In genomic region chr13:49246850-49247721, GRCh38 we compare ENCODE assay signal across 8 cellular contexts. TPM values are rescaled to one million over a fixed set of nuclear protein-coding genes. Genes with fewer than 3 reads are reported as not detected.
DNase-seq lines count a peak whose midpoint lies in the region; ATAC-seq, FAIRE-seq and TF ChIP-seq lines count a peak whose summit lies in the region.

No MANE protein-coding gene starts in this region.

- no peak for TF ChIP-seq EP300 in K562 (IDR thresholded peaks at IDR 0.05; ENCODE audit: low read length)
- TF ChIP-seq EP300 in HepG2 (IDR thresholded peaks at IDR 0.05; ENCODE audit: low read depth in 2 of 2, low read length in 2 of 2): no peak
- no peak for TF ChIP-seq EP300 in HepG2 (CRISPR knock-in tag; IDR thresholded peaks at IDR 0.05; ENCODE audit: borderline replicate concordance)

- H3K9me3 ChIP-seq in K562 (replicated peaks; ENCODE audit: control insufficient read depth, insufficient read depth, low read depth, low read length): no peaks in the 10 kb centered on the region
- H3K9me3 ChIP-seq in HepG2 (ENCODE audit: low read length): no peaks in the 10 kb centered on the region
- H3K9me3 ChIP-seq in tibial artery: no peaks in the 10 kb centered on the region

- in situ Hi-C loops in K562 (cut with MboI): no loop called here
- in situ Hi-C loops in HepG2 (cut with HindIII; ENCODE audit: extremely low pct_ligation_motif_present, low pct_unique_long_range_greater_than_20kb): no loop called here

- no peak for FAIRE-seq in K562 (lab: Jason Lieb, UNC)
- FAIRE-seq in HepG2 (lab: Jason Lieb, UNC): no peak
- no peak for FAIRE-seq in GM12892 (lab: Jason Lieb, UNC)

- H3K27ac ChIP-seq in K562 (ENCODE audit: extremely low read depth, low read depth, low read length): peak overlapping the region; percentile 80
- H3K27ac ChIP-seq in HepG2 (ENCODE audit: extremely low read length, insufficient read depth, low read length): peak overlapping the region; percentile 80
- H3K27ac ChIP-seq in tibial artery: peak overlapping the region; percentile 91 to 93

- DNase-seq in AG04449 (ENCODE audit: low read depth, low spot score) (no peak), K562 (ENCODE audit: extremely low read depth in 1 of 4, low spot score in 3 of 4) (peak in 1 of 4 experiments; percentile 14), HepG2 (ENCODE audit: low spot score) (no peak), tibial artery (no peak), SW 1271 (lab: John Stamatoyannopoulos, UW) (no peak), GM12892 (ENCODE audit: insufficient read length) (no peak)

- WGBS in K562 (ENCODE audit: insufficient coverage, low coverage, missing lambda C conversion rate): 6% methylated on average over 6 of the region's 6 CpGs
- 25% methylated on average over 4 of the region's 6 CpGs for WGBS in HepG2 (ENCODE audit: low lambda C conversion rate)

- TF ChIP-seq RAD21 in K562 (CRISPR knock-in tag; conservative IDR thresholded peaks at IDR 0.05 in 1 of 2, IDR thresholded peaks at IDR 0.05 in 1 of 2) (no peak), HepG2 (CRISPR knock-in tag; IDR thresholded peaks at IDR 0.05) (no peak)

- intact Hi-C loops in K562 (cut with micrococcal nuclease): no loop called here
- intact Hi-C loops in HepG2 (cut with micrococcal nuclease; ENCODE audit: unreplicated experiment): no loop called here
- intact Hi-C loops in tibial artery (cut with DNase I; ENCODE audit: low total_unique reads): loop anchor here (10.0 kb wide), 1 partner anchor 272 kb away; the partner anchor contains the start of gene FNDC3A

- CTCF ChIA-PET in AG04449 (lab: Yijun Ruan, JAX): interaction anchor here (1.1 to 2.5 kb wide), 4 partner anchors 10 to 189 kb away, joined by 3 to 28 read pairs (median 4); no protein-coding TSS in a partner anchor
- CTCF ChIA-PET in K562 (lab: Yijun Ruan, JAX; ENCODE audit: low intra/inter-chr PET ratio): no interaction called here
- CTCF ChIA-PET in HepG2 (lab: Yijun Ruan, JAX; ENCODE audit: low intra/inter-chr PET ratio, low total read pairs): no interaction called here

- BruUV-seq in K562 (replicated peaks; lab: Mats Ljungman, UMichigan): TSS peak; percentile 79
- TSS peak; percentile 88 for BruUV-seq in HepG2 (replicated peaks; lab: Mats Ljungman, UMichigan)

- peak overlapping the region; percentile 79 to 97 for H3K9ac ChIP-seq in K562 (ENCODE audit: insufficient read depth in 1 of 2, low read depth in 2 of 2, low read length in 2 of 2)
- H3K9ac ChIP-seq in HepG2 (ENCODE audit: insufficient read depth, low read depth, low read length): peak overlapping the region; percentile 88

- H4K20me1 ChIP-seq in K562 (replicated peaks; ENCODE audit: control insufficient read depth, insufficient read depth, low read length): no peaks in the 10 kb centered on the region
- H4K20me1 ChIP-seq in HepG2 (ENCODE audit: insufficient read depth, low read length): no peaks in the 10 kb centered on the region

- H3K27me3 ChIP-seq in K562 (ENCODE audit: control insufficient read depth in 2 of 2, insufficient read depth in 2 of 2, low read length in 2 of 2): no peaks in the 10 kb centered on the region
- H3K27me3 ChIP-seq in HepG2 (ENCODE audit: control insufficient read depth in 1 of 2, insufficient read depth in 2 of 2, low read length in 2 of 2): no peaks in the 10 kb centered on the region; a peak in 1 of 5 replicates
- no peaks in the 10 kb centered on the region for H3K27me3 ChIP-seq in tibial artery

- H3K4me1 ChIP-seq in K562 (replicated peaks in 1 of 2; ENCODE audit: control insufficient read depth in 2 of 2, insufficient read depth in 2 of 2, low read length in 2 of 2): peaks cover 0 to 3% of the 10 kb centered on the region in 2 experiments; a peak in 2 of 5 replicates
- peaks cover 18% of the 10 kb centered on the region for H3K4me1 ChIP-seq in HepG2 (ENCODE audit: insufficient read depth, low read length)
- H3K4me1 ChIP-seq in tibial artery: peaks cover 0 to 17% (median 12%) of the 10 kb centered on the region in 4 donors

- H3K9me1 ChIP-seq in K562 (ENCODE audit: control insufficient read depth, insufficient read depth, low read length): no peaks in the 10 kb centered on the region

- POLR2A ChIA-PET in AG04449 (lab: Yijun Ruan, JAX) (interaction anchor here (0.9 to 1.0 kb wide), 2 partner anchors 196 to 1152 kb away, joined by 3 to 4 read pairs; partner anchors contain the start of gene MED4), K562 (lab: Yijun Ruan, JAX) (interaction anchor here (0.6 to 1.3 kb wide), 7 partner anchors 11 to 249 kb away, joined by 3 to 4 read pairs (median 3); no protein-coding TSS in a partner anchor), HepG2 (lab: Yijun Ruan, JAX) (interaction anchor here (0.5 to 2.7 kb wide), 9 partner anchors 12 to 271 kb away, joined by 3 to 22 read pairs (median 4); partner anchors contain the start of gene MLNR)

- H3K79me2 ChIP-seq in K562 (ENCODE audit: control insufficient read depth, insufficient read depth, low read length) (peaks cover 12% of the 10 kb centered on the region; the same call in 2 of the 3 replicates), HepG2 (ENCODE audit: insufficient read depth, low read length) (peaks cover 7% of the 10 kb centered on the region)

- H2AFZ ChIP-seq in K562 (ENCODE audit: low read depth, low read length) (peak overlapping the region; percentile 93), HepG2 (ENCODE audit: low read length) (peak overlapping the region; percentile 99)

- H3K4me2 ChIP-seq in K562 (ENCODE audit: insufficient read depth, low read length) (peak overlapping the region; percentile 83), HepG2 (ENCODE audit: low read depth, low read length) (peak overlapping the region; percentile 96)

- ATAC-seq in GM19397 (IDR thresholded peaks at IDR 0.05; ENCODE audit: unreplicated experiment) (peak; percentile 36), HG03460 (IDR thresholded peaks at IDR 0.05; ENCODE audit: unreplicated experiment) (peak; percentile 38), K562 (peak; percentile 74), HepG2 (peak; percentile 54)

- no peak for TF ChIP-seq POLR2A in K562 (conservative IDR thresholded peaks at IDR 0.05)
- no peak for TF ChIP-seq POLR2A in HepG2 (IDR thresholded peaks at IDR 0.05; ENCODE audit: insufficient read depth in 1 of 2, low read depth in 2 of 2, low read length in 2 of 2)
- TF ChIP-seq POLR2A in GM12892 (IDR thresholded peaks at IDR 0.05; ENCODE audit: low read depth, low read length): no peak

- peaks cover 5% of the 10 kb centered on the region; the same call in 1 of the 3 replicates for H3K36me3 ChIP-seq in K562 (ENCODE audit: control insufficient read depth, insufficient read depth, low read length)
- peaks cover 2 to 5% of the 10 kb centered on the region in 2 experiments; a peak in 1 of 5 replicates for H3K36me3 ChIP-seq in HepG2 (replicated peaks in 1 of 2; ENCODE audit: control insufficient read depth in 1 of 2, insufficient read depth in 2 of 2, low read length in 2 of 2)
- H3K36me3 ChIP-seq in tibial artery: peaks cover 0 to 4% (median 0%) of the 10 kb centered on the region in 3 donors

- no peak for TF ChIP-seq CTCF in AG04449 (IDR thresholded peaks at IDR 0.05; ENCODE audit: insufficient read depth, low read length, missing control alignments)
- no peak for TF ChIP-seq CTCF in K562 (IDR thresholded peaks at IDR 0.05 in 2 of 3, conservative IDR thresholded peaks at IDR 0.05 in 1 of 3; ENCODE audit: insufficient read depth in 2 of 3, low read depth in 1 of 3, low read length in 3 of 3)
- TF ChIP-seq CTCF in HepG2 (CRISPR knock-in tag; IDR thresholded peaks at IDR 0.05): no peak
- no peak for TF ChIP-seq CTCF in tibial artery (IDR thresholded peaks at IDR 0.05)

- H3K4me3 ChIP-seq in AG04449 (ENCODE audit: low read depth, low read length) (peak overlapping the region; percentile 97), K562 (peak overlapping the region; percentile 80), HepG2 (replicated peaks in 1 of 3; ENCODE audit: insufficient read depth in 1 of 3, low read depth in 2 of 3, low read length in 3 of 3) (peak overlapping the region; percentile 85 to 99 (median 97)), tibial artery (peak overlapping the region; percentile 84 to 91)

RNA-seq across cellular contexts. Expression of gene CDADC1, which starts 0.6 kb away (rescaled TPM):
- total RNA-seq in K562 (2011; cell fraction: chromatin; rRNA removed; ENCODE audit: low replicate concordance): 5.6 and 7.1 TPM in 2 replicates
- 4.2 and 5.0 TPM in 2 replicates for total RNA-seq in K562 (2011; cell fraction: nucleolus; rRNA removed)
- total RNA-seq in K562 (2011; cell fraction: nucleoplasm; rRNA removed): 6.1 and 6.9 TPM in 2 replicates
- total RNA-seq in K562 (2014; rRNA removed) (4.1 and 4.6 TPM in 2 replicates), K562 (2014; rRNA removed; fragmentation: Illumina TruSeq; extraction: Trizol) (6.6 and 6.8 TPM in 2 replicates), K562 (2015; rRNA removed; fragmentation: Illumina TruSeq; extraction: Trizol) (4.1 and 6.3 TPM in 2 replicates), K562 (2021) (7.0 and 8.0 TPM in 2 replicates), HepG2 (2016; rRNA removed; fragmentation: Illumina TruSeq; extraction: Trizol) (9.0 and 10.8 TPM in 2 replicates)
- polyA plus RNA-seq in K562 (2011; rRNA removed) (4.1 and 4.3 TPM in 2 replicates), K562 (2014; fragmentation: Illumina TruSeq; extraction: Trizol) (5.9 and 7.3 TPM in 2 replicates), K562 (2014; fragmentation: Nextera tagmentation; extraction: Ambion mirVana) (10 to 100 TPM; 11.4 to 11.8 TPM), K562 (2014; rRNA removed) (6.3 and 8.8 TPM in 2 replicates), HepG2 (2011; rRNA removed) (2.4 and 2.7 TPM in 2 replicates)
- polyA plus RNA-seq in K562 (2011; cell fraction: cytosol; rRNA removed): 1.0 and 1.4 TPM in 2 replicates
- polyA plus RNA-seq in K562 (2011; cell fraction: nucleus; rRNA removed): 3.4 and 3.8 TPM in 2 replicates
- polyA plus RNA-seq in K562 (2012): 5.9 and 8.6 TPM in 2 replicates
- 2.2 and 3.1 TPM in 2 replicates for polyA minus RNA-seq in K562 (2011; rRNA and poly(A)+ RNA removed)
- 0.76 and 1.5 TPM in 2 replicates for polyA minus RNA-seq in K562 (2011; cell fraction: cytosol; rRNA and poly(A)+ RNA removed)
- 5.3 and 5.7 TPM in 2 replicates for polyA minus RNA-seq in K562 (2011; cell fraction: nucleus; rRNA and poly(A)+ RNA removed)
- 5.3 and 6.2 TPM in 2 replicates for total RNA-seq in HepG2 (2016; cell fraction: cytosol; rRNA removed; fragmentation: Illumina TruSeq; extraction: Trizol; ENCODE audit: low read depth)
- 8.1 and 8.9 TPM in 2 replicates for total RNA-seq in HepG2 (2016; cell fraction: insoluble cytoplasmic fraction; rRNA removed; fragmentation: Illumina TruSeq; extraction: Trizol)
- 12.5 and 15.3 TPM in 2 replicates for total RNA-seq in HepG2 (2016; cell fraction: membrane; rRNA removed; fragmentation: Illumina TruSeq; extraction: Trizol)
- 7.2 and 9.0 TPM in 2 replicates for total RNA-seq in HepG2 (2016; cell fraction: nucleus; rRNA removed; fragmentation: Illumina TruSeq; extraction: Trizol)
- 1.4 and 1.9 TPM in 2 replicates for polyA plus RNA-seq in HepG2 (2011; cell fraction: cytosol; rRNA removed)
- 1.7 and 2.8 TPM in 2 replicates for polyA plus RNA-seq in HepG2 (2011; cell fraction: nucleus; rRNA removed)
- 5.4 and 6.3 TPM in 2 replicates for polyA plus RNA-seq in HepG2 (2012)
- polyA plus RNA-seq in HepG2 (2016; cell fraction: cytosol; fragmentation: Illumina TruSeq; extraction: Trizol; ENCODE audit: low read depth): 10.5 and 11.5 TPM in 2 replicates
- 10.0 and 11.9 TPM in 2 replicates for polyA plus RNA-seq in HepG2 (2016; cell fraction: insoluble cytoplasmic fraction; fragmentation: Illumina TruSeq; extraction: Trizol; ENCODE audit: low read depth)
- 14.2 and 15.4 TPM in 2 replicates for polyA plus RNA-seq in HepG2 (2016; cell fraction: membrane; fragmentation: Illumina TruSeq; extraction: Trizol; ENCODE audit: low read depth)
- 6.8 and 11.4 TPM in 2 replicates for polyA plus RNA-seq in HepG2 (2016; cell fraction: nucleus; fragmentation: Illumina TruSeq; extraction: Trizol; ENCODE audit: insufficient read depth, low read depth)
- polyA minus RNA-seq in HepG2 (2011; rRNA and poly(A)+ RNA removed; ENCODE audit: low replicate concordance): 3.2 and 6.0 TPM in 2 replicates
- polyA minus RNA-seq in HepG2 (2011; cell fraction: cytosol; rRNA and poly(A)+ RNA removed): 0.97 and 1.7 TPM in 2 replicates
- polyA minus RNA-seq in HepG2 (2011; cell fraction: nucleus; rRNA and poly(A)+ RNA removed): 7.8 and 8.4 TPM in 2 replicates
- 5.8 TPM for polyA plus RNA-seq in GM12892 (2012; ENCODE audit: missing spikeins)

RNA-seq across cellular contexts. Expression of gene MLNR, which starts 26.9 kb away (rescaled TPM):
- not detected in 2 replicates for total RNA-seq in K562 (2011; cell fraction: chromatin; rRNA removed; ENCODE audit: low replicate concordance)
- total RNA-seq in K562 (2011; cell fraction: nucleolus; rRNA removed): not detected in 2 replicates
- not detected in 2 replicates for total RNA-seq in K562 (2011; cell fraction: nucleoplasm; rRNA removed)
- total RNA-seq in K562 (2014; rRNA removed) (not detected in 2 replicates), K562 (2014; rRNA removed; fragmentation: Illumina TruSeq; extraction: Trizol) (not detected in 2 replicates), K562 (2015; rRNA removed; fragmentation: Illumina TruSeq; extraction: Trizol) (not detected in 2 replicates), K562 (2021) (not detected in 2 replicates), HepG2 (2016; rRNA removed; fragmentation: Illumina TruSeq; extraction: Trizol) (0.46 TPM in 1 of 2 replicates, not detected in the other)
- polyA plus RNA-seq in K562 (2011; rRNA removed) (not detected in 2 replicates), K562 (2014; fragmentation: Illumina TruSeq; extraction: Trizol) (not detected in 2 replicates), K562 (2014; fragmentation: Nextera tagmentation; extraction: Ambion mirVana) (not detected), K562 (2014; rRNA removed) (not detected in 2 replicates), HepG2 (2011; rRNA removed) (not detected in 2 replicates)
- not detected in 2 replicates for polyA plus RNA-seq in K562 (2011; cell fraction: cytosol; rRNA removed)
- not detected in 2 replicates for polyA plus RNA-seq in K562 (2011; cell fraction: nucleus; rRNA removed)
- not detected in 2 replicates for polyA plus RNA-seq in K562 (2012)
- polyA minus RNA-seq in K562 (2011; rRNA and poly(A)+ RNA removed): not detected in 2 replicates
- not detected in 2 replicates for polyA minus RNA-seq in K562 (2011; cell fraction: cytosol; rRNA and poly(A)+ RNA removed)
- 0.27 and 0.33 TPM in 2 replicates for polyA minus RNA-seq in K562 (2011; cell fraction: nucleus; rRNA and poly(A)+ RNA removed)
- 0.18 TPM in 1 of 2 replicates, not detected in the other for total RNA-seq in HepG2 (2016; cell fraction: cytosol; rRNA removed; fragmentation: Illumina TruSeq; extraction: Trizol; ENCODE audit: low read depth)
- total RNA-seq in HepG2 (2016; cell fraction: insoluble cytoplasmic fraction; rRNA removed; fragmentation: Illumina TruSeq; extraction: Trizol): 0.15 and 0.26 TPM in 2 replicates
- not detected in 2 replicates for total RNA-seq in HepG2 (2016; cell fraction: membrane; rRNA removed; fragmentation: Illumina TruSeq; extraction: Trizol)
- 0.41 and 0.62 TPM in 2 replicates for total RNA-seq in HepG2 (2016; cell fraction: nucleus; rRNA removed; fragmentation: Illumina TruSeq; extraction: Trizol)
- polyA plus RNA-seq in HepG2 (2011; cell fraction: cytosol; rRNA removed): 0.07 TPM in 1 of 2 replicates, not detected in the other
- 0.45 and 0.61 TPM in 2 replicates for polyA plus RNA-seq in HepG2 (2011; cell fraction: nucleus; rRNA removed)
- polyA plus RNA-seq in HepG2 (2012): not detected in 2 replicates
- polyA plus RNA-seq in HepG2 (2016; cell fraction: cytosol; fragmentation: Illumina TruSeq; extraction: Trizol; ENCODE audit: low read depth): not detected in 2 replicates
- not detected in 2 replicates for polyA plus RNA-seq in HepG2 (2016; cell fraction: insoluble cytoplasmic fraction; fragmentation: Illumina TruSeq; extraction: Trizol; ENCODE audit: low read depth)
- polyA plus RNA-seq in HepG2 (2016; cell fraction: membrane; fragmentation: Illumina TruSeq; extraction: Trizol; ENCODE audit: low read depth): not detected in 2 replicates
- polyA plus RNA-seq in HepG2 (2016; cell fraction: nucleus; fragmentation: Illumina TruSeq; extraction: Trizol; ENCODE audit: insufficient read depth, low read depth): not detected in 2 replicates
- polyA minus RNA-seq in HepG2 (2011; rRNA and poly(A)+ RNA removed; ENCODE audit: low replicate concordance): 0.66 TPM in 1 of 2 replicates, not detected in the other
- polyA minus RNA-seq in HepG2 (2011; cell fraction: cytosol; rRNA and poly(A)+ RNA removed): 0.49 and 0.53 TPM in 2 replicates
- polyA minus RNA-seq in HepG2 (2011; cell fraction: nucleus; rRNA and poly(A)+ RNA removed): 1.2 and 2.2 TPM in 2 replicates
- 0.28 TPM for polyA plus RNA-seq in GM12892 (2012; ENCODE audit: missing spikeins)
